Comparison of ENCODE assay signal across 25 cellular contexts in the genomic region with DNA sequence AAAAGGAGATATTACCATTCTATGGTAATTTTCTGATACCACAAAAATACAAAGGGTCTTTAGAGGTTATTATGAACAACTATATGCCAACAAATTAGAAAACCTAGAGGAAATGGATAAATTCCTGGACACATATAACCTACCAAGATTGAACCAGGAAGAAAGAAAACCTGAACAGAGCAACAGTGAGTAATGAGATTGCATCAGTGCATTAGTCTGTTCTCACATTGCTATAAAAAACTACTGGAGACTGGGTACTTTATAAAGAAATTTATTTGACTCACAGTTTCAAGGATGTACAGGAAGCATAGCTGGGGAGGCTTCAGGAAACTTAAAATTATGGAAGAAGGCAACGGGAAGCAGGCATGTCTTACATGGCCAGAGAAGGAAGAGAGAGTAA.
"Had no signal": no experiment of that assay in that cellular context is flagged by ENCODE, and none has a peak within 500 bp of the region (broad histone marks: within the 10 kb centered on the region; RNA-seq: fewer than 3 reads in every experiment).

No MANE protein-coding gene starts in this region.

- H3K27me3 ChIP-seq: thyroid gland had no signal

- DNase-seq: activated CD4-positive, alpha-beta T cell treated with anti-CD3 and anti-CD28 coated beads, Interleukin-2, amount 50 U/mL, for 1 hour; activated CD4-positive, CD25-positive, alpha-beta regulatory T cell treated with anti-CD3 and anti-CD28 coated beads, Interleukin-2, amount 50 U/mL, for 72 hours; activated CD8-positive, alpha-beta T cell treated with anti-CD3 and anti-CD28 coated beads, Interleukin-2, amount 10 ng/mL, durations not matched to agents 7 days and 5 days; activated gamma-delta T cell; activated naive CD4-positive, alpha-beta T cell treated with anti-CD3 and anti-CD28 coated beads, Interleukin-2, amount 50 U/mL, for 16 hours; aorta; brain microvascular endothelial cell; central memory CD4-positive, alpha-beta T cell; dorsolateral prefrontal cortex; effector memory CD8-positive, alpha-beta T cell; immature natural killer cell; kidney glomerular epithelial cell; left ventricle myocardium inferior; midbrain; stimulated activated CD4-positive, alpha-beta T cell treated with anti-CD3 and anti-CD28 coated beads, Interleukin-12 subunit alpha, Interleukin-12 subunit beta, amount 100 ng/mL, for 4 hours; stimulated activated CD4-positive, alpha-beta T cell treated with anti-CD3 and anti-CD28 coated beads, Interleukin-4, amount 100 ng/mL, for 4 hours; stimulated activated naive CD8-positive, alpha-beta T cell treated with anti-CD3 and anti-CD28 coated beads, Interleukin-15, Interleukin-2, amounts not matched to agents 100 U/mL and 50 U/mL, for 24 hours; substantia nigra; T-cell; thyroid gland; WERI-Rb-1 had no signal

- H3K4me3 Mint-ChIP-seq: activated CD8-positive, alpha-beta T cell treated with anti-CD3 and anti-CD28 coated beads, Interleukin-2, amount 10 ng/mL, durations not matched to agents 7 days and 5 days; activated T-helper 1 cell treated with anti-CD3 and anti-CD28 coated beads, Interleukin-12 subunit alpha, Interleukin-12 subunit beta, Interleukin-2, Interleukin-4 antibody, amounts not matched to agents 30 ng/mL and 10 ng/mL and 1 ng/mL, durations not matched to agents 14 hours and 24 hours and 36 hours; effector memory CD8-positive, alpha-beta T cell; immature natural killer cell; natural killer cell treated with Interleukin-12 subunit alpha and Interleukin-12 subunit beta and Interleukin-15 and Interleukin-18, amount 100 ng/mL, for 72 hours; T-cell; T-helper 2 cell treated with Interferon-gamma antibody and Interleukin-4, amounts not matched to agents 5 μg/mL and 100 μg/mL, for 36 hours had no signal

- H3K4me1 ChIP-seq: left ventricle myocardium inferior, thyroid gland had no signal

- ATAC-seq: activated CD8-positive, alpha-beta T cell treated with anti-CD3 and anti-CD28 coated beads, Interleukin-2, amount 10 ng/mL, durations not matched to agents 7 days and 5 days; effector memory CD8-positive, alpha-beta T cell; natural killer cell treated with Interleukin-12 subunit alpha and Interleukin-12 subunit beta and Interleukin-15 and Interleukin-18, amount 100 ng/mL, for 72 hours; stimulated activated naive CD8-positive, alpha-beta T cell treated with anti-CD3 and anti-CD28 coated beads, Interleukin-15, Interleukin-2, amounts not matched to agents 100 U/mL and 50 U/mL, for 24 hours; T-cell had no signal

- H3K27ac Mint-ChIP-seq: activated CD8-positive, alpha-beta T cell treated with anti-CD3 and anti-CD28 coated beads, Interleukin-2, amount 10 ng/mL, durations not matched to agents 7 days and 5 days; activated T-helper 1 cell treated with anti-CD3 and anti-CD28 coated beads, Interleukin-12 subunit alpha, Interleukin-12 subunit beta, Interleukin-2, Interleukin-4 antibody, amounts not matched to agents 30 ng/mL and 10 ng/mL and 1 ng/mL, durations not matched to agents 14 hours and 24 hours and 36 hours; effector memory CD8-positive, alpha-beta T cell; immature natural killer cell; natural killer cell treated with Interleukin-12 subunit alpha and Interleukin-12 subunit beta and Interleukin-15 and Interleukin-18, amount 100 ng/mL, for 72 hours; progenitor cell of endocrine pancreas; T-cell; T-helper 2 cell treated with Interferon-gamma antibody and Interleukin-4, amounts not matched to agents 5 μg/mL and 100 μg/mL, for 36 hours had no signal

- H3K9me3 ChIP-seq: thyroid gland had no signal

- H3K4me1 Mint-ChIP-seq: immature natural killer cell, T-cell had no signal

- H3K27ac ChIP-seq: brain microvascular endothelial cell, dorsolateral prefrontal cortex, left ventricle myocardium inferior, thyroid gland, WERI-Rb-1 had no signal

- H3K4me3 ChIP-seq: dorsolateral prefrontal cortex, left ventricle myocardium inferior, thyroid gland had no signal

- H3K36me3 ChIP-seq: brain microvascular endothelial cell, left ventricle myocardium inferior, thyroid gland, WERI-Rb-1 had no signal
